In genomic region chr5:173035904-173036707, GRCh38 we compare ENCODE assay signal across 9 cellular contexts. TPM values are rescaled to one million over a fixed set of nuclear protein-coding genes. Genes with fewer than 3 reads are reported as not detected.
DNase-seq lines count a peak whose midpoint lies in the region; ATAC-seq and TF ChIP-seq lines count a peak whose summit lies in the region.
"Had no signal": no experiment of that assay in that cellular context is flagged by ENCODE, and none has a peak within 500 bp of the region (broad histone marks: within the 10 kb centered on the region; RNA-seq: fewer than 3 reads in every experiment).

No MANE protein-coding gene starts in this region.

- H3K4me1 ChIP-seq in neutrophil (ENCODE audit: control insufficient read depth in 1 of 2, insufficient read depth in 1 of 2, low read depth in 1 of 2, low read length in 1 of 2) = peaks cover 15 to 17% of the 10 kb centered on the region in 2 experiments
- H3K4me1 ChIP-seq: A549 had no signal

- peaks cover 33% of the 10 kb centered on the region for H3K36me3 ChIP-seq in neutrophil

- peak overlapping the region; percentile 72 for H3K4me3 Mint-ChIP-seq in activated CD4-positive, alpha-beta T cell treated with anti-CD3 and anti-CD28 coated beads, Interleukin-2, amount 10 ng/mL, durations not matched to agents 7 days and 5 days
- H3K4me3 Mint-ChIP-seq in endothelial cell (ENCODE audit: unreplicated experiment) = no peak overlapping the region

- H3K9me3 Mint-ChIP-seq in activated CD4-positive, alpha-beta T cell treated with anti-CD3 and anti-CD28 coated beads, Interleukin-2, amount 10 ng/mL, durations not matched to agents 7 days and 5 days = no peaks in the 10 kb centered on the region
- H3K9me3 Mint-ChIP-seq in endothelial cell (ENCODE audit: unreplicated experiment) = no peaks in the 10 kb centered on the region

- H3K4me3 ChIP-seq in neutrophil (ENCODE audit: low read depth in 1 of 2, low read length in 1 of 2) = no peak overlapping the region
- H3K4me3 ChIP-seq: A549 had no signal

- H3K4me1 Mint-ChIP-seq in activated CD4-positive, alpha-beta T cell treated with anti-CD3 and anti-CD28 coated beads, Interleukin-2, amount 10 ng/mL, durations not matched to agents 7 days and 5 days = peaks cover 47% of the 10 kb centered on the region
- H3K4me1 Mint-ChIP-seq in endothelial cell (ENCODE audit: unreplicated experiment) = peaks cover 3% of the 10 kb centered on the region

- peaks cover 34% of the 10 kb centered on the region for H3K36me3 Mint-ChIP-seq in activated CD4-positive, alpha-beta T cell treated with anti-CD3 and anti-CD28 coated beads, Interleukin-2, amount 10 ng/mL, durations not matched to agents 7 days and 5 days (ENCODE audit: low read depth)
- peaks cover 18% of the 10 kb centered on the region for H3K36me3 Mint-ChIP-seq in endothelial cell (ENCODE audit: low read depth, unreplicated experiment)

- ATAC-seq in HG02759 (IDR thresholded peaks at IDR 0.05; ENCODE audit: unreplicated experiment) = peak; percentile 63
- ATAC-seq: A549 had no signal

- no peak for TF ChIP-seq CTCF in neutrophil (IDR thresholded peaks at IDR 0.05)
- TF ChIP-seq CTCF in endothelial cell (IDR thresholded peaks at IDR 0.05; ENCODE audit: unreplicated experiment) = no peak

- no peaks in the 10 kb centered on the region for H3K27me3 ChIP-seq in neutrophil

- peak overlapping the region; percentile 86 for H3K27ac ChIP-seq in neutrophil
- H3K27ac ChIP-seq: A549 had no signal

- no peaks in the 10 kb centered on the region for H3K27me3 Mint-ChIP-seq in activated CD4-positive, alpha-beta T cell treated with anti-CD3 and anti-CD28 coated beads, Interleukin-2, amount 10 ng/mL, durations not matched to agents 7 days and 5 days
- peaks cover 1% of the 10 kb centered on the region for H3K27me3 Mint-ChIP-seq in endothelial cell (ENCODE audit: unreplicated experiment)

- H3K9me3 ChIP-seq in neutrophil = no peaks in the 10 kb centered on the region
- H3K9me3 ChIP-seq: A549 had no signal

- DNase-seq in activated CD4-positive, alpha-beta T cell treated with anti-CD3 and anti-CD28 coated beads for 24 hours (ENCODE audit: low read depth in 2 of 2) = peak; percentile 12 to 33
- DNase-seq in activated CD4-positive, alpha-beta T cell treated with anti-CD3 and anti-CD28 coated beads, Interleukin-2, amount 50 U/mL, for 1 hour = no peak
- no peak for DNase-seq in activated CD4-positive, alpha-beta T cell treated with anti-CD3 and anti-CD28 coated beads, Interleukin-2, amount 10 ng/mL, durations not matched to agents 7 days and 5 days
- DNase-seq in NCI-H2196 (lab: John Stamatoyannopoulos, UW; ENCODE audit: unreplicated experiment) (no peak), endothelial cell (ENCODE audit: low spot score) (no peak), SHP77 treated with DMSO at 0.1 percent for 48 hours (lab: John Stamatoyannopoulos, UW) (no peak)

- POLR2A ChIA-PET in activated CD4-positive, alpha-beta T cell treated with anti-CD3 and anti-CD28 coated beads, Interleukin-2, amount 10 ng/mL, durations not matched to agents 7 days and 5 days (lab: Charles Lee) = interaction anchor here (1.7 kb wide), 1 partner anchor 52 kb away, joined by 4 read pairs; the partner anchor contains the start of gene ATP6V0E1

- CTCF ChIA-PET in activated CD4-positive, alpha-beta T cell treated with anti-CD3 and anti-CD28 coated beads, Interleukin-2, amount 10 ng/mL, durations not matched to agents 7 days and 5 days (lab: Charles Lee) = interaction anchor here (0.8 to 1.4 kb wide), 2 partner anchors 10 to 76 kb away, joined by 3 to 4 read pairs; no protein-coding TSS in a partner anchor

- H3K27ac Mint-ChIP-seq in activated CD4-positive, alpha-beta T cell treated with anti-CD3 and anti-CD28 coated beads, Interleukin-2, amount 10 ng/mL, durations not matched to agents 7 days and 5 days = peak overlapping the region; percentile 97
- H3K27ac Mint-ChIP-seq in endothelial cell (ENCODE audit: unreplicated experiment) = no peak overlapping the region

RNA-seq across cellular contexts. Expression of gene CREBRF, which starts 20.0 kb away (rescaled TPM):
- 10 to 100 TPM; 17.1 to 18.7 TPM for total RNA-seq in activated CD4-positive, alpha-beta T cell treated with anti-CD3 and anti-CD28 coated beads, Interleukin-2, amount 10 ng/mL, durations not matched to agents 7 days and 5 days
- total RNA-seq in endothelial cell (ENCODE audit: unreplicated experiment) = 19.9 TPM

RNA-seq across cellular contexts. Expression of gene ATP6V0E1, which starts 52.5 kb away (rescaled TPM):
- 100 to 1,000 TPM; 168 to 192 TPM for total RNA-seq in activated CD4-positive, alpha-beta T cell treated with anti-CD3 and anti-CD28 coated beads, Interleukin-2, amount 10 ng/mL, durations not matched to agents 7 days and 5 days
- total RNA-seq in endothelial cell (ENCODE audit: unreplicated experiment) = 147 TPM

Comparison
In these comparisons a context has a peak if more than half of its experiments do, and no peak if none do; other contexts are left out.
1. DNase-seq: peak in activated CD4-positive, alpha-beta T cell treated with anti-CD3 and anti-CD28 coated beads for 24 hours (2 of 2); none in activated CD4-positive, alpha-beta T cell treated with anti-CD3 and anti-CD28 coated beads, Interleukin-2, amount 50 U/mL, for 1 hour (single experiment), activated CD4-positive, alpha-beta T cell treated with anti-CD3 and anti-CD28 coated beads, Interleukin-2, amount 10 ng/mL, durations not matched to agents 7 days and 5 days (single experiment), NCI-H2196 (single experiment), endothelial cell (single experiment) and SHP77 treated with DMSO at 0.1 percent for 48 hours (single experiment).